In genomic region chr5:74619308-74619707, GRCh38 we compare ENCODE assay signal across 21 cellular contexts.
"Had no signal": no experiment of that assay in that cellular context is flagged by ENCODE, and none has a peak within 500 bp of the region (broad histone marks: within the 10 kb centered on the region; RNA-seq: fewer than 3 reads in every experiment).

No MANE protein-coding gene starts in this region.

- H3K27ac Mint-ChIP-seq: activated B cell treated with CpG ODN at 0.5 μM for 24 hours; activated CD4-positive, alpha-beta T cell treated with anti-CD3 and anti-CD28 coated beads for 36 hours; activated naive CD8-positive, alpha-beta T cell; activated T-cell treated with anti-CD3 and anti-CD28 coated beads, Interleukin-2, amount 50 U/mL, for 24 hours; activated T-helper 17 cell treated with anti-CD3 and anti-CD28 coated beads, Interleukin-2, amount 50 U/mL, for 72 hours; nephron progenitor cell; T-helper 1 cell treated with Interleukin-12 subunit alpha and Interleukin-12 subunit beta and Interleukin-4 antibody, amounts not matched to agents 30 μg/mL and 1 μg/mL, for 36 hours had no signal

- H3K4me1 Mint-ChIP-seq: activated B cell treated with CpG ODN at 0.5 μM for 24 hours, immature natural killer cell had no signal

- DNase-seq: activated B cell treated with CpG ODN at 0.5 μM for 24 hours; activated CD4-positive, alpha-beta T cell treated with anti-CD3 and anti-CD28 coated beads for 36 hours; activated CD4-positive, alpha-beta T cell treated with anti-CD3 and anti-CD28 coated beads, Interleukin-2, amount 50 U/mL, for 4 hours; activated CD8-positive, alpha-beta memory T cell treated with anti-CD3 and anti-CD28 coated beads for 24 hours; activated CD8-positive, alpha-beta memory T cell treated with anti-CD3 and anti-CD28 coated beads, Interleukin-2, amount 50 U/mL, for 4 hours; activated naive CD4-positive, alpha-beta T cell; activated T-cell treated with anti-CD3 and anti-CD28 coated beads, Interleukin-2, amount 50 U/mL, for 24 hours; immature natural killer cell; kidney glomerular epithelial cell; nephron progenitor cell; stimulated activated CD4-positive, alpha-beta T cell treated with anti-CD3 and anti-CD28 coated beads, Interleukin-4, amount 100 ng/mL, for 24 hours; stimulated activated naive CD4-positive, alpha-beta T cell treated with Interleukin-2 at 50 U/mL for 16 hours; upper lobe of right lung had no signal

- ATAC-seq: activated CD4-positive, alpha-beta T cell treated with anti-CD3 and anti-CD28 coated beads for 36 hours; activated T-helper 17 cell treated with anti-CD3 and anti-CD28 coated beads, Interleukin-2, amount 50 U/mL, for 72 hours; upper lobe of right lung had no signal

- H3K4me1 ChIP-seq: breast epithelium, prostate gland, right atrium auricular region, upper lobe of right lung had no signal

- H3K36me3 Mint-ChIP-seq: immature natural killer cell had no signal

- H3K4me3 Mint-ChIP-seq: activated B cell treated with CpG ODN at 0.5 μM for 24 hours; activated CD4-positive, alpha-beta T cell treated with anti-CD3 and anti-CD28 coated beads for 36 hours; activated naive CD8-positive, alpha-beta T cell; activated T-cell treated with anti-CD3 and anti-CD28 coated beads, Interleukin-2, amount 50 U/mL, for 24 hours; activated T-helper 17 cell treated with anti-CD3 and anti-CD28 coated beads, Interleukin-2, amount 50 U/mL, for 72 hours; immature natural killer cell; nephron progenitor cell; T-helper 1 cell treated with Interleukin-12 subunit alpha and Interleukin-12 subunit beta and Interleukin-4 antibody, amounts not matched to agents 30 μg/mL and 1 μg/mL, for 36 hours had no signal

- FAIRE-seq: endometrium had no signal

- H3K9me3 Mint-ChIP-seq: activated B cell treated with CpG ODN at 0.5 μM for 24 hours; activated T-cell treated with anti-CD3 and anti-CD28 coated beads, Interleukin-2, amount 50 U/mL, for 24 hours; activated T-helper 17 cell treated with anti-CD3 and anti-CD28 coated beads, Interleukin-2, amount 50 U/mL, for 72 hours; immature natural killer cell; T-helper 1 cell treated with Interleukin-12 subunit alpha and Interleukin-12 subunit beta and Interleukin-4 antibody, amounts not matched to agents 30 μg/mL and 1 μg/mL, for 36 hours had no signal

- H3K27ac ChIP-seq: breast epithelium, coronary artery, prostate gland, right atrium auricular region, upper lobe of right lung had no signal

- H3K9me3 ChIP-seq: breast epithelium, prostate gland, right atrium auricular region, upper lobe of right lung had no signal

- H3K27me3 ChIP-seq: breast epithelium, right atrium auricular region, upper lobe of right lung had no signal

- H3K36me3 ChIP-seq: breast epithelium, prostate gland, right atrium auricular region, upper lobe of right lung had no signal

- H3K4me3 ChIP-seq: breast epithelium, coronary artery, prostate gland, right atrium auricular region, upper lobe of right lung had no signal
